In genomic region chr2:66802877-66803276, GRCh38 we compare ENCODE assay signal across 20 cellular contexts.
A peak's percentile ranks its signal among the peaks of the same experiment; 100 is the strongest.
DNase-seq lines count a peak whose midpoint lies in the region; ATAC-seq, FAIRE-seq and TF ChIP-seq lines count a peak whose summit lies in the region.
"Had no signal": no experiment of that assay in that cellular context is flagged by ENCODE, and none has a peak within 500 bp of the region (broad histone marks: within the 10 kb centered on the region; RNA-seq: fewer than 3 reads in every experiment).

No MANE protein-coding gene starts in this region.

- peak overlapping the region; percentile 59 for H2BK120ac ChIP-seq in IMR-90 (ENCODE audit: low read depth, low read length)

- H3K4me1 ChIP-seq in IMR-90 (ENCODE audit: control insufficient read depth, insufficient read depth, low read length) = peaks cover 5% of the 10 kb centered on the region
- peaks cover 11% of the 10 kb centered on the region for H3K4me1 ChIP-seq in HepG2 (ENCODE audit: insufficient read depth, low read length)
- H3K4me1 ChIP-seq in uterus = peaks cover 0 to 2% of the 10 kb centered on the region in 2 donors
- no peaks in the 10 kb centered on the region for H3K4me1 ChIP-seq in gastrocnemius medialis
- no peaks in the 10 kb centered on the region for H3K4me1 ChIP-seq in SJCRH30
- H3K4me1 ChIP-seq: A549, Caco-2 had no signal

- no peak for TF ChIP-seq EP300 in HepG2 (IDR thresholded peaks at IDR 0.05; ENCODE audit: low read depth in 2 of 2, low read length in 2 of 2)
- no peak for TF ChIP-seq EP300 in HepG2 (CRISPR knock-in tag; IDR thresholded peaks at IDR 0.05; ENCODE audit: borderline replicate concordance)

- in situ Hi-C loops in IMR-90 (cut with MboI; ENCODE audit: low sequenced_read_pairs) = no loop called here
- in situ Hi-C loops in HepG2 (cut with HindIII; ENCODE audit: extremely low pct_ligation_motif_present, low pct_unique_long_range_greater_than_20kb) = no loop called here
- in situ Hi-C loops in gastrocnemius medialis (cut with MboI; ENCODE audit: low sequenced_read_pairs in 4 of 4) = no loop called here

- CTCF ChIA-PET in IMR-90 (lab: Yijun Ruan, JAX) (no interaction called here), HepG2 (lab: Yijun Ruan, JAX; ENCODE audit: low intra/inter-chr PET ratio, low total read pairs) (no interaction called here)

- TF ChIP-seq POLR2A in IMR-90 (IDR thresholded peaks at IDR 0.05; ENCODE audit: low read depth, low read length) (no peak), HepG2 (IDR thresholded peaks at IDR 0.05; ENCODE audit: insufficient read depth in 1 of 2, low read depth in 2 of 2, low read length in 2 of 2) (no peak), uterus (IDR thresholded peaks at IDR 0.05) (no peak), gastrocnemius medialis (IDR thresholded peaks at IDR 0.05) (no peak)

- no peak overlapping the region for H3K9ac ChIP-seq in IMR-90 (ENCODE audit: low read depth, low read length)
- no peak overlapping the region for H3K9ac ChIP-seq in HepG2 (ENCODE audit: insufficient read depth, low read depth, low read length)

- H3K23ac ChIP-seq in IMR-90 (ENCODE audit: low read depth, low read length) = peak overlapping the region; percentile 2; the same call in 1 of the 2 replicates

- peak; percentile 47 for FAIRE-seq in HepG2 (lab: Jason Lieb, UNC)
- FAIRE-seq: A549, D721Med, GM12892, GM18507, K562 had no signal

- H3K4me3 ChIP-seq in IMR-90 (ENCODE audit: insufficient read depth, low read depth, low read length) (no peak overlapping the region), HepG2 (replicated peaks in 1 of 3; ENCODE audit: insufficient read depth in 1 of 3, low read depth in 2 of 3, low read length in 3 of 3) (no peak overlapping the region), uterus (no peak overlapping the region), gastrocnemius medialis (no peak overlapping the region), SJCRH30 (no peak overlapping the region)
- H3K4me3 ChIP-seq: A549, K562 had no signal

- H3K9me3 ChIP-seq in IMR-90 (ENCODE audit: control insufficient read depth, insufficient read depth, low read length) = no peaks in the 10 kb centered on the region
- H3K9me3 ChIP-seq in HepG2 (ENCODE audit: low read length) = no peaks in the 10 kb centered on the region
- H3K9me3 ChIP-seq in uterus = no peaks in the 10 kb centered on the region
- no peaks in the 10 kb centered on the region for H3K9me3 ChIP-seq in gastrocnemius medialis
- H3K9me3 ChIP-seq in SJCRH30 (replicated peaks) = no peaks in the 10 kb centered on the region
- H3K9me3 ChIP-seq: A549 had no signal

- peak overlapping the region; percentile 49 to 54; a peak in 2 of 4 replicates for H4K8ac ChIP-seq in IMR-90 (ENCODE audit: low read depth in 2 of 2, low read length in 2 of 2)

- no peaks in the 10 kb centered on the region for H3K36me3 ChIP-seq in IMR-90 (ENCODE audit: control insufficient read depth, insufficient read depth, low read length)
- no peaks in the 10 kb centered on the region for H3K36me3 ChIP-seq in HepG2 (replicated peaks in 1 of 2; ENCODE audit: control insufficient read depth in 1 of 2, insufficient read depth in 2 of 2, low read length in 2 of 2)
- H3K36me3 ChIP-seq in uterus = no peaks in the 10 kb centered on the region
- H3K36me3 ChIP-seq in gastrocnemius medialis = no peaks in the 10 kb centered on the region
- no peaks in the 10 kb centered on the region for H3K36me3 ChIP-seq in SJCRH30

- BruUV-seq in IMR-90 (replicated peaks; lab: Mats Ljungman, UMichigan) (no TSS peak), HepG2 (replicated peaks; lab: Mats Ljungman, UMichigan) (no TSS peak)

- POLR2A ChIA-PET in IMR-90 (lab: Charles Lee; ENCODE audit: unreplicated experiment) (no interaction called here), HepG2 (lab: Yijun Ruan, JAX) (no interaction called here)

- TF ChIP-seq RAD21 in IMR-90 (IDR thresholded peaks at IDR 0.05; ENCODE audit: low read length) = no peak
- TF ChIP-seq RAD21 in HepG2 (CRISPR knock-in tag; IDR thresholded peaks at IDR 0.05) = no peak

- no peak overlapping the region for H2AK5ac ChIP-seq in IMR-90 (ENCODE audit: low read depth, low read length)

- no peak for DNase-seq in IMR-90
- DNase-seq in HepG2 (ENCODE audit: low spot score) = peak; percentile 33
- DNase-seq in pons (ENCODE audit: low spot score) = peak; percentile 2
- DNase-seq in uterus = no peak
- DNase-seq in T-helper 1 cell = no peak
- no peak for DNase-seq in gastrocnemius medialis
- DNase-seq in SJCRH30 = no peak
- DNase-seq: AML-193; Caco-2; CD4-positive, alpha-beta T cell; DMS79; GDM1; GOT3; H7 had no signal

- H2AK9ac ChIP-seq in IMR-90 (replicated peaks; ENCODE audit: low read depth, low read length, poor library complexity) = no peak overlapping the region

- no peak overlapping the region for H3K4me2 ChIP-seq in IMR-90 (ENCODE audit: low read depth, low read length)
- no peak overlapping the region for H3K4me2 ChIP-seq in HepG2 (ENCODE audit: low read depth, low read length)
- H3K4me2 ChIP-seq: A549 had no signal

- H3K79me2 ChIP-seq in HepG2 (ENCODE audit: insufficient read depth, low read length) = no peaks in the 10 kb centered on the region

- no CpG with 5 or more reads among the region's 2 CpGs for WGBS in IMR-90 (ENCODE audit: extremely low coverage in 2 of 2, insufficient read length in 1 of 2), 2 experiments
- 2% methylated on average over 2 of the region's 2 CpGs for WGBS in HepG2 (ENCODE audit: low lambda C conversion rate)

- ATAC-seq in IMR-90 (ENCODE audit: low read depth) (no peak), HepG2 (peak; percentile 80), gastrocnemius medialis (no peak)
- ATAC-seq: A549, K562 had no signal

- H3K14ac ChIP-seq in IMR-90 (replicated peaks; ENCODE audit: low read depth, low read length) = peak overlapping the region; percentile 8; the same call in 1 of the 2 replicates

- H2BK20ac ChIP-seq in IMR-90 (ENCODE audit: low read depth, low read length) = no peak overlapping the region; the same call in 1 of the 2 replicates

- no peak overlapping the region for H2BK5ac ChIP-seq in IMR-90 (ENCODE audit: low read depth, low read length, poor library complexity, severe bottlenecking)

- H2BK15ac ChIP-seq in IMR-90 (ENCODE audit: low read depth, low read length) = peak overlapping the region; percentile 87; the same call in 1 of the 3 replicates

- peak overlapping the region; percentile 20; the same call in 1 of the 2 replicates for H3K18ac ChIP-seq in IMR-90 (ENCODE audit: low read depth, low read length)

- no peaks in the 10 kb centered on the region for H3K9me1 ChIP-seq in IMR-90 (ENCODE audit: insufficient read depth, low read length)

- H4K5ac ChIP-seq in IMR-90 (ENCODE audit: low read depth, low read length) = no peak overlapping the region

- intact Hi-C loops in IMR-90 (cut with micrococcal nuclease) (loop anchor here (5.0 kb wide), 1 partner anchor 69 kb away; no protein-coding TSS in a partner anchor), HepG2 (cut with micrococcal nuclease; ENCODE audit: unreplicated experiment) (no loop called here), uterus (cut with DNase I; ENCODE audit: low total_unique reads) (no loop called here), gastrocnemius medialis (cut with DNase I; ENCODE audit: low total_unique reads) (no loop called here)

- TF ChIP-seq CTCF in IMR-90 (conservative IDR thresholded peaks at IDR 0.05; ENCODE audit: low read depth, low read length) (no peak), HepG2 (CRISPR knock-in tag; IDR thresholded peaks at IDR 0.05) (no peak), uterus (IDR thresholded peaks at IDR 0.05) (no peak), gastrocnemius medialis (IDR thresholded peaks at IDR 0.05 in 4 of 5, conservative IDR thresholded peaks at IDR 0.05 in 1 of 5) (no peak)

- H2AFZ ChIP-seq in IMR-90 (replicated peaks; ENCODE audit: low read length, poor library complexity) (no peak overlapping the region), HepG2 (ENCODE audit: low read length) (no peak overlapping the region)

- dilution Hi-C loops in IMR-90 (cut with HindIII; ENCODE audit: low sequenced_read_pairs, unreplicated experiment) = no loop called here

- no peak overlapping the region for H3K56ac ChIP-seq in IMR-90 (ENCODE audit: extremely low read depth, insufficient read depth, low read length)

- H3K27ac ChIP-seq in IMR-90 (ENCODE audit: insufficient read depth, low read length) (peak overlapping the region; percentile 29; the same call in 1 of the 2 replicates), HepG2 (ENCODE audit: extremely low read length, insufficient read depth, low read length) (no peak overlapping the region), uterus (peak overlapping the region; percentile 80 to 83), gastrocnemius medialis (no peak overlapping the region), SJCRH30 (no peak overlapping the region)
- H3K27ac ChIP-seq: 22Rv1, A549 had no signal

- H3K27me3 ChIP-seq in IMR-90 (ENCODE audit: control insufficient read depth, insufficient read depth, low read length) = no peaks in the 10 kb centered on the region
- H3K27me3 ChIP-seq in HepG2 (ENCODE audit: control insufficient read depth in 1 of 2, insufficient read depth in 2 of 2, low read length in 2 of 2) = no peaks in the 10 kb centered on the region
- H3K27me3 ChIP-seq in uterus = no peaks in the 10 kb centered on the region
- no peaks in the 10 kb centered on the region for H3K27me3 ChIP-seq in gastrocnemius medialis
- H3K27me3 ChIP-seq in SJCRH30 = peaks cover 8% of the 10 kb centered on the region

- no peaks in the 10 kb centered on the region for H3K79me1 ChIP-seq in IMR-90 (ENCODE audit: low read depth in 1 of 2, low read length in 2 of 2)

- H4K20me1 ChIP-seq in IMR-90 (ENCODE audit: insufficient read depth, low read length) (no peaks in the 10 kb centered on the region), HepG2 (ENCODE audit: insufficient read depth, low read length) (no peaks in the 10 kb centered on the region)

- peak overlapping the region; percentile 2; the same call in 1 of the 2 replicates for H3K4ac ChIP-seq in IMR-90 (ENCODE audit: low read depth, low read length)

- H4K91ac ChIP-seq in IMR-90 (ENCODE audit: insufficient read depth, low read depth, low read length) = no peak overlapping the region

TF ChIP-seq in IMR-90, 13 proteins besides CTCF, POLR2A, EP300 and RAD21 (continues in another document):
- no peak for TF ChIP-seq NFE2L2 (IDR thresholded peaks at IDR 0.05; ENCODE audit: low read depth, low read length)
- TF ChIP-seq RFX5 (IDR thresholded peaks at IDR 0.05; ENCODE audit: low read depth, low read length) = no peak

TF ChIP-seq in HepG2, 621 proteins besides CTCF, POLR2A, EP300 and RAD21 (continues in another document):
- no peak for TF ChIP-seq ZNF768 (CRISPR knock-in tag; IDR thresholded peaks at IDR 0.05)
- TF ChIP-seq ZNF546 (CRISPR knock-in tag; conservative IDR thresholded peaks at IDR 0.05) = no peak
- no peak for TF ChIP-seq ZNF292 (CRISPR knock-in tag; IDR thresholded peaks at IDR 0.05; ENCODE audit: borderline replicate concordance, low read depth)

Comparison
In these comparisons a context has a peak if more than half of its experiments do, and no peak if none do; other contexts are left out.
1. DNase-seq: peak in HepG2 (single experiment) and pons (single experiment); none in IMR-90 (single experiment), uterus (0 of 2), T-helper 1 cell (0 of 5), gastrocnemius medialis (0 of 2) and SJCRH30 (0 of 2).
2. H3K27ac ChIP-seq: peak in IMR-90 (single experiment) and uterus (2 of 2); none in HepG2 (single experiment), gastrocnemius medialis (0 of 4) and SJCRH30 (single experiment).